ENCODE assay signal across 1 cellular context in the genomic region with DNA sequence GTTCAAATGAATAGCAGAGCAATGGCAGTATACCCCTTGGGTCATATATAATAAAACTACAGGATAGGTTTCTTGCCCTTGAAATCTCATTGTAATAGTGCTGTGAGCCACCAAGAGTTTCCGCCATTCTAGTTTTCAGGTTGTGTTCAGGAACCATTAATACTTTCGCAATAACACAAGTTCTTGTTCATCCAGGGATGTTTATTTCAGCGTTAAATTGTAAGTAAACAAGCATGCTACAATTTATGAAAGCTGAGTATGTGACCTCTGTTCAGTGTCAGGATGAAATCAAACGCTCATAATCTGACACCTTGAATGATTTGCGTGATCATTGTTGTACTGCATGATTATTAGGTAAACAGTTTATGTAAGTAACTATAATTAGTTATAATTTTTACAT.
TF ChIP-seq lines count a peak whose summit lies in the region.

No MANE protein-coding gene starts in this region.

TF ChIP-seq in HepG2, 621 proteins besides CTCF, POLR2A, EP300 and RAD21:
- TF ChIP-seq ARHGAP35 (CRISPR knock-in tag; IDR thresholded peaks at IDR 0.05; ENCODE audit: borderline replicate concordance) (no peak), CEBPB (IDR thresholded peaks at IDR 0.05; ENCODE audit: borderline replicate concordance, low read depth, low read length) (peak; percentile 76)
TF ChIP-seq in HepG2: peak in this region for 1.
